In the genomic region with DNA sequence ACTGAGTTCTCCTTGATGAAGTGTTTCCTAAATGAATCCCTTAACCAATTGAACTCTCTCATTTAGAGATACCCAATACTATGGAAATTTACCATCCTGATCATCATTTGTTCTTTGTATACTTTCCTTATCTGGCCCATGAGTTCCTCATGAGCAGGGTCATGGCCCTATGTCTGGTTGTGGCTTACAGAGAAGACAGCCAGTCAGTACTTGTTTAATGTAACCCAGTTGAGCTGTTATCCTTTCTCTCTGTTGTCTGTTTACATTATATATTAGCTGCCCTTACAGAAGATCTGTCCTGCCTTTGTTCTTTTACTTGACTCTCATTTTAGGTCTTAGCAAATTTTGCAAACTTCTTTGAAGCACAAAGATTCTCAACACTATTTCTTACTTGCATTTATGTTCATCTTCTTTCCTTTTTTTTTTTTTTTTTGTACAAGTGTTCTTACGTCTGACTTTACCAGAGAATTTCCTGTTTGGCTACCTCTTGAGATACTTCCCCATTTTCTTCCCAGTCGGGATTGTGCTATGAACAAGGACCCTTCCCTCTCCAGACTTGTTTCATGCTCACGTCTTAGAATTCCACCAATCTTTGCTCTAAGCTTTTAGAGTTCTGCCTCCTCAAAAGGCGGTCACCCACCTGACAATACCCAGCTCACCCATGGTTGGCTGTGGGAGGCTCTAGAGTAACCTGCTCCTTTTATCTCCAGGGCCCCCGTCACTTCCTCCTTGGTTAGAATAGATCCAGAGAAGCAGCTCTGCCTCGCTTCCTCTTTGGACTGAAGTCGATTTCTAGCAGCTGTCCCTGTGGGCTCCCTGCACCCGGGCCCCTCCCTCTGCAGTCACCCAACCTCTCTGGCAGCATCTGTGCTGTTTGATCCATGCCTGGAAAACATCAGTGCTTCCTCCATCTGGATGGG, we compare ENCODE assay signal across 8 cellular contexts. TPM values are rescaled to one million over a fixed set of nuclear protein-coding genes. Genes with fewer than 3 reads are reported as not detected.
A peak's percentile ranks its signal among the peaks of the same experiment; 100 is the strongest.
DNase-seq lines count a peak whose midpoint lies in the region; ATAC-seq and TF ChIP-seq lines count a peak whose summit lies in the region.

No MANE protein-coding gene starts in this region.

- no peak overlapping the region for H3K27ac Mint-ChIP-seq in activated CD8-positive, alpha-beta T cell treated with anti-CD3 and anti-CD28 coated beads, Interleukin-2, amount 10 ng/mL, durations not matched to agents 7 days and 5 days

- H3K4me1 ChIP-seq in left lung (peaks cover 0 to 8% of the 10 kb centered on the region in 2 donors), upper lobe of right lung (no peaks in the 10 kb centered on the region)

- H3K27me3 ChIP-seq in left lung (no peaks in the 10 kb centered on the region), upper lobe of right lung (no peaks in the 10 kb centered on the region)

- H3K4me3 ChIP-seq in left lung (no peak overlapping the region), upper lobe of right lung (no peak overlapping the region)

- DNase-seq in activated gamma-delta T cell treated with Interleukin-2 at 50 U/mL for 16 hours = peak; percentile 20
- no peak for DNase-seq in activated gamma-delta T cell (lab: John Stamatoyannopoulos, UW)
- DNase-seq in activated CD8-positive, alpha-beta T cell treated with anti-CD3 and anti-CD28 coated beads, Interleukin-2, amount 10 ng/mL, durations not matched to agents 7 days and 5 days = peak; percentile 60
- peak; percentile 69 to 79 for DNase-seq in left lung
- no peak for DNase-seq in upper lobe of right lung
- DNase-seq in AG08396 (ENCODE audit: low spot score) = no peak

- H3K4me3 Mint-ChIP-seq in activated CD8-positive, alpha-beta T cell treated with anti-CD3 and anti-CD28 coated beads, Interleukin-2, amount 10 ng/mL, durations not matched to agents 7 days and 5 days = no peak overlapping the region

- H3K9me3 Mint-ChIP-seq in activated CD8-positive, alpha-beta T cell treated with anti-CD3 and anti-CD28 coated beads, Interleukin-2, amount 10 ng/mL, durations not matched to agents 7 days and 5 days (ENCODE audit: insufficient read depth) = no peaks in the 10 kb centered on the region

- H3K9me3 ChIP-seq in left lung (no peaks in the 10 kb centered on the region), upper lobe of right lung (no peaks in the 10 kb centered on the region)

- H3K36me3 Mint-ChIP-seq in activated CD8-positive, alpha-beta T cell treated with anti-CD3 and anti-CD28 coated beads, Interleukin-2, amount 10 ng/mL, durations not matched to agents 7 days and 5 days (ENCODE audit: low read depth) = no peaks in the 10 kb centered on the region

- POLR2A ChIA-PET in activated CD8-positive, alpha-beta T cell treated with anti-CD3 and anti-CD28 coated beads, Interleukin-2, amount 10 ng/mL, durations not matched to agents 7 days and 5 days (lab: Charles Lee) = no interaction called here

- CTCF ChIA-PET in activated CD8-positive, alpha-beta T cell treated with anti-CD3 and anti-CD28 coated beads, Interleukin-2, amount 10 ng/mL, durations not matched to agents 7 days and 5 days (lab: Charles Lee) = interaction anchor here (1.0 to 1.3 kb wide), 2 partner anchors 21 to 28 kb away, joined by 3 read pairs; no protein-coding TSS in a partner anchor

- H3K36me3 ChIP-seq in left lung (no peaks in the 10 kb centered on the region), upper lobe of right lung (no peaks in the 10 kb centered on the region)

- no peaks in the 10 kb centered on the region for H3K4me1 Mint-ChIP-seq in activated CD8-positive, alpha-beta T cell treated with anti-CD3 and anti-CD28 coated beads, Interleukin-2, amount 10 ng/mL, durations not matched to agents 7 days and 5 days (ENCODE audit: low read depth)

- H3K27me3 Mint-ChIP-seq in activated CD8-positive, alpha-beta T cell treated with anti-CD3 and anti-CD28 coated beads, Interleukin-2, amount 10 ng/mL, durations not matched to agents 7 days and 5 days (ENCODE audit: low read depth) = no peaks in the 10 kb centered on the region

- peak; percentile 70 for ATAC-seq in activated CD8-positive, alpha-beta T cell treated with anti-CD3 and anti-CD28 coated beads, Interleukin-2, amount 10 ng/mL, durations not matched to agents 7 days and 5 days
- ATAC-seq in left lung (peak; percentile 73), upper lobe of right lung (peak; percentile 85), HG02623 (IDR thresholded peaks at IDR 0.05; ENCODE audit: unreplicated experiment) (no peak), HG03439 (IDR thresholded peaks at IDR 0.05; ENCODE audit: unreplicated experiment) (no peak)

- TF ChIP-seq CTCF in left lung (IDR thresholded peaks at IDR 0.05) (no peak), upper lobe of right lung (IDR thresholded peaks at IDR 0.05) (no peak)

- intact Hi-C loops in left lung (cut with DNase I) = no loop called here
- intact Hi-C loops in upper lobe of right lung (cut with DNase I) = no loop called here

- H3K27ac ChIP-seq in left lung (peak overlapping the region in 1 of 2 donors; percentile 73), upper lobe of right lung (no peak overlapping the region)

RNA-seq across cellular contexts. Expression of gene RUNX1, which starts 53.6 kb away (rescaled TPM):
- total RNA-seq in activated CD8-positive, alpha-beta T cell treated with anti-CD3 and anti-CD28 coated beads, Interleukin-2, amount 10 ng/mL, durations not matched to agents 7 days and 5 days = 10 to 100 TPM; 10.4 to 10.6 TPM
- total RNA-seq in left lung = 10 to 100 TPM; 81.1 to 89.6 TPM
- total RNA-seq in upper lobe of right lung = 86.9 TPM

Comparison
In these comparisons a context has a peak if more than half of its experiments do, and no peak if none do; other contexts are left out.
1. DNase-seq: peak in activated gamma-delta T cell treated with Interleukin-2 at 50 U/mL for 16 hours (single experiment), activated CD8-positive, alpha-beta T cell treated with anti-CD3 and anti-CD28 coated beads, Interleukin-2, amount 10 ng/mL, durations not matched to agents 7 days and 5 days (single experiment) and left lung (2 of 2); none in activated gamma-delta T cell (single experiment), upper lobe of right lung (single experiment) and AG08396 (single experiment).
2. ATAC-seq: peak in activated CD8-positive, alpha-beta T cell treated with anti-CD3 and anti-CD28 coated beads, Interleukin-2, amount 10 ng/mL, durations not matched to agents 7 days and 5 days (single experiment), left lung (single experiment) and upper lobe of right lung (single experiment); none in HG02623 (single experiment) and HG03439 (single experiment).